9 cellular contexts compared by ENCODE assay signal in the genomic region with DNA sequence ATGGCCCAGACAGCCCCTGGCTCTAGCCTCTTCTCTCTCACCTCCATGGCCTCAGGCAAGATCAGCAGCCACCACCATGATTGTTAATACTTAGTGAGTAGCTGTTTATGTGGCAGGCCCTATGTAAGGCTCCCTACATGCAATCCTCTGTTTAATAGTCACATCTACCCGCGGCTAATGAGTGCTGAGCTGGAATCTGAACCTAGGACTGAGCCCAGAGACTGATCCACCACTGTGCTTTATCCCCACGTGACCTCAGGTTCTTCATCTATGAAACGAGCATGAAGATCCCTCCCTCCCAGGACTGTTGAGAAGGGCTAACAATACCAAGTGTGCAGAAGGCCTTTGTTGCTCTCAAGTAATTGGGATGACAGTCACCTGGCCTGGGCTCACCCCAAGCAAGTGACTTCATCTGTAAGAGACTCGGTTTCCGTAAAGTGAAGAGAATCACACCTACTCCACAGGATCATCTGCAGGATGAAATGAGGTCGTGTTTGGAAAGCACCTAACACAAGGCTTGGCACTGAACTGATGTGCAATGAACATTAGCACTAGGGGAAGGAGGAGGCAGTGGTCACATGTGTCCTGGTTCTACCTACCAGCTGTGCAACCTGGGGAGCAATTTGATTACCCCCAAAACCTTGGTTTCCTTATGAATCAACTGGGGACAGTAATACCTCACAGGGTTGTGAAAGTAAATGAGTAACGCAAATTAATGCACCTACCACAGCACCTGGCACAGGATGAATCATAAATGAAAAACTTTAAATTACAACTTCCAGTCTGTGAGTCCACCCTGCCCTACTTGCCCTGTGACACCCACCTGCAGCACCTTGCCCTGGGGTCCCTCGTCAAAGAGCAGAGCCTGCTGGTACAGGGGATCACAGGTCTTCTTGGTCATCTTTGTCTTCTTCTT. TPM values are rescaled to one million over a fixed set of nuclear protein-coding genes. Genes with fewer than 3 reads are reported as not detected.
DNase-seq lines count a peak whose midpoint lies in the region; ATAC-seq lines count a peak whose summit lies in the region.
"Had no signal": no experiment of that assay in that cellular context is flagged by ENCODE, and none has a peak within 500 bp of the region (broad histone marks: within the 10 kb centered on the region; RNA-seq: fewer than 3 reads in every experiment).

No MANE protein-coding gene starts in this region.

- peak overlapping the region; percentile 80 for H3K27ac ChIP-seq in KOPT-K1 (ENCODE audit: low read depth, low read length, poor library complexity, severe bottlenecking)

- H3K9me3 Mint-ChIP-seq in naive thymus-derived CD8-positive, alpha-beta T cell: no peaks in the 10 kb centered on the region
- H3K9me3 Mint-ChIP-seq: nephron had no signal

- peak; percentile 84 for ATAC-seq in GM18867 (IDR thresholded peaks at IDR 0.05; ENCODE audit: unreplicated experiment)
- peak; percentile 54 for ATAC-seq in GM21515 (IDR thresholded peaks at IDR 0.05; ENCODE audit: unreplicated experiment)
- ATAC-seq in naive thymus-derived CD8-positive, alpha-beta T cell: no peak
- no peak for ATAC-seq in HG03039 (IDR thresholded peaks at IDR 0.05; ENCODE audit: unreplicated experiment)

- no peaks in the 10 kb centered on the region for H3K9me3 ChIP-seq in KOPT-K1 (ENCODE audit: insufficient read depth, low read length, poor library complexity, severe bottlenecking)

- peaks cover 0 to 3% (median 0%) of the 10 kb centered on the region in 5 donors for H3K27me3 Mint-ChIP-seq in naive thymus-derived CD8-positive, alpha-beta T cell

- H3K4me3 Mint-ChIP-seq in naive thymus-derived CD8-positive, alpha-beta T cell: no peak overlapping the region
- H3K4me3 Mint-ChIP-seq: nephron had no signal

- no peak for DNase-seq in naive thymus-derived CD8-positive, alpha-beta T cell
- DNase-seq in SHP77 treated with DMSO at 0.1 percent for 48 hours (lab: John Stamatoyannopoulos, UW) (no peak), NCI-H2081 (lab: John Stamatoyannopoulos, UW) (no peak)
- DNase-seq: Right ventricle myocardium superior had no signal

- H3K27ac Mint-ChIP-seq in naive thymus-derived CD8-positive, alpha-beta T cell: peak overlapping the region in 8 of 10 donors; percentile 3 to 88 (median 56)
- H3K27ac Mint-ChIP-seq: nephron had no signal

- H3K36me3 ChIP-seq in KOPT-K1 (ENCODE audit: insufficient read depth, low read length): no peaks in the 10 kb centered on the region

- no peaks in the 10 kb centered on the region for H3K36me3 Mint-ChIP-seq in naive thymus-derived CD8-positive, alpha-beta T cell

- POLR2A ChIA-PET in naive thymus-derived CD8-positive, alpha-beta T cell (lab: Charles Lee): no interaction called here

- peaks cover 5 to 28% (median 24%) of the 10 kb centered on the region in 4 donors for H3K4me1 Mint-ChIP-seq in naive thymus-derived CD8-positive, alpha-beta T cell
- H3K4me1 Mint-ChIP-seq: nephron had no signal

RNA-seq across cellular contexts. Expression of gene RIMS3, which starts 37.2 kb away (rescaled TPM):
- total RNA-seq in naive thymus-derived CD8-positive, alpha-beta T cell: 1 to 10 TPM; 1.2 to 2.0 TPM
- 1 to 10 TPM in 2 of 3 donors, under 1 TPM in 1; 0.76 to 1.5 (median 1.0) TPM for polyA plus RNA-seq in naive thymus-derived CD8-positive, alpha-beta T cell

Comparison
In these comparisons a context has a peak if more than half of its experiments do, and no peak if none do; other contexts are left out.
1. ATAC-seq: peak in GM18867 (single experiment) and GM21515 (single experiment); none in naive thymus-derived CD8-positive, alpha-beta T cell (0 of 2) and HG03039 (single experiment).